In genomic region chr17:79728169-79728907, GRCh38 we compare ENCODE assay signal across 9 cellular contexts. TPM values are rescaled to one million over a fixed set of nuclear protein-coding genes. Genes with fewer than 3 reads are reported as not detected.
DNase-seq lines count a peak whose midpoint lies in the region; ATAC-seq and TF ChIP-seq lines count a peak whose summit lies in the region.
"Had no signal": no experiment of that assay in that cellular context is flagged by ENCODE, and none has a peak within 500 bp of the region (broad histone marks: within the 10 kb centered on the region; RNA-seq: fewer than 3 reads in every experiment).

No MANE protein-coding gene starts in this region.

- no peaks in the 10 kb centered on the region for H3K36me3 ChIP-seq in CD8-positive, alpha-beta T cell (ENCODE audit: insufficient read depth, low read length)
- H3K36me3 ChIP-seq in right lobe of liver: no peaks in the 10 kb centered on the region

- H3K4me1 Mint-ChIP-seq in CD8-positive, alpha-beta T cell (ENCODE audit: low read depth): peaks cover 24% of the 10 kb centered on the region

- H3K27ac Mint-ChIP-seq in CD8-positive, alpha-beta T cell: peak overlapping the region; percentile 85

- CTCF ChIA-PET in CD8-positive, alpha-beta T cell (lab: Charles Lee): interaction anchor here (1.0 to 2.5 kb wide), 3 partner anchors 8 to 16 kb away, joined by 3 to 6 read pairs (median 4); no protein-coding TSS in a partner anchor

- no peaks in the 10 kb centered on the region for H3K27me3 Mint-ChIP-seq in CD8-positive, alpha-beta T cell (ENCODE audit: low read depth)

- TF ChIP-seq CTCF in CD8-positive, alpha-beta T cell (IDR thresholded peaks at IDR 0.05): no peak
- TF ChIP-seq CTCF in right lobe of liver (IDR thresholded peaks at IDR 0.05): no peak

- 9% methylated on average over 12 of the region's 22 CpGs for WGBS in right lobe of liver (ENCODE audit: insufficient coverage, low coverage, low lambda C conversion rate, missing lambda C conversion rate)

- no peaks in the 10 kb centered on the region for H3K9me3 ChIP-seq in CD8-positive, alpha-beta T cell (ENCODE audit: low read length)
- no peaks in the 10 kb centered on the region for H3K9me3 ChIP-seq in right lobe of liver

- H3K27ac ChIP-seq in CD8-positive, alpha-beta T cell (ENCODE audit: low read depth, low read length): peak overlapping the region; percentile 41
- H3K27ac ChIP-seq in right lobe of liver: peak overlapping the region in 1 of 3 donors; percentile 22
- H3K27ac ChIP-seq: VCaP had no signal

- peaks cover 10% of the 10 kb centered on the region for H3K4me1 ChIP-seq in CD8-positive, alpha-beta T cell (ENCODE audit: insufficient read depth, low read length)
- peaks cover 0 to 19% (median 9%) of the 10 kb centered on the region in 4 donors for H3K4me1 ChIP-seq in right lobe of liver

- POLR2A ChIA-PET in CD8-positive, alpha-beta T cell (lab: Charles Lee): no interaction called here

- DNase-seq in CD8-positive, alpha-beta T cell: peak; percentile 63 to 87 (median 79)
- peak; percentile 81 for DNase-seq in NCI-H446 treated with DMSO at 0.1 percent for 48 hours (lab: John Stamatoyannopoulos, UW)
- peak; percentile 56 to 85 for DNase-seq in activated CD4-positive, alpha-beta T cell treated with anti-CD3 and anti-CD28 coated beads, Interleukin-2, amount 50 U/mL, for 24 hours (ENCODE audit: low read depth in 1 of 2, low spot score in 1 of 2)
- DNase-seq in dermis blood vessel endothelial cell: peak; percentile 93
- DNase-seq in right lobe of liver: peak; percentile 76 to 90 (median 81)
- DNase-seq in stimulated activated CD4-positive, alpha-beta T cell treated with anti-CD3 and anti-CD28 coated beads, Interleukin-4, amount 100 ng/mL, for 24 hours: peak; percentile 86

- ATAC-seq in CD8-positive, alpha-beta T cell: peak; percentile 87
- ATAC-seq in HG02571 (IDR thresholded peaks at IDR 0.05; ENCODE audit: unreplicated experiment) (peak; percentile 50), right lobe of liver (peak; percentile 41 to 65 (median 60)), GM21619 (IDR thresholded peaks at IDR 0.05; ENCODE audit: unreplicated experiment) (no peak)

- intact Hi-C loops in CD8-positive, alpha-beta T cell (cut with DNase I, micrococcal nuclease): no loop called here
- intact Hi-C loops in right lobe of liver (cut with DNase I): no loop called here

- no peaks in the 10 kb centered on the region for H3K9me3 Mint-ChIP-seq in CD8-positive, alpha-beta T cell

- H3K4me3 Mint-ChIP-seq in CD8-positive, alpha-beta T cell: peak overlapping the region; percentile 72

- peak overlapping the region; percentile 54 for H3K4me3 ChIP-seq in CD8-positive, alpha-beta T cell (ENCODE audit: low read depth, low read length)
- H3K4me3 ChIP-seq in right lobe of liver: peak overlapping the region; percentile 34 to 58 (median 37)

- H3K36me3 Mint-ChIP-seq in CD8-positive, alpha-beta T cell: no peaks in the 10 kb centered on the region

- no peak for TF ChIP-seq POLR2A in right lobe of liver (IDR thresholded peaks at IDR 0.05)

- H3K27me3 ChIP-seq in CD8-positive, alpha-beta T cell (ENCODE audit: insufficient read depth, low read length): no peaks in the 10 kb centered on the region
- no peaks in the 10 kb centered on the region for H3K27me3 ChIP-seq in right lobe of liver

RNA-seq across cellular contexts. Expression of gene ENPP7, which starts 2.4 kb away (rescaled TPM):
- under 1 TPM in 1 of 2 experiments, not detected in 1; 0.16 TPM for total RNA-seq in CD8-positive, alpha-beta T cell
- total RNA-seq in dermis blood vessel endothelial cell (not detected in 2 replicates), right lobe of liver (10 to 100 TPM in 4 of 6 experiments, 1 to 10 TPM in 2; 3.4 to 43.2 (median 17.8) TPM)

RNA-seq across cellular contexts. Expression of gene CBX2, which starts 49.6 kb away (rescaled TPM):
- total RNA-seq in CD8-positive, alpha-beta T cell: under 1 TPM; 0.14 to 0.56 TPM
- total RNA-seq in dermis blood vessel endothelial cell (12.9 and 14.1 TPM in 2 replicates), right lobe of liver (1 to 10 TPM in 3 of 6 experiments, under 1 TPM in 3; 0.33 to 3.5 (median 1.1) TPM)
